In genomic region chr7:131596785-131597184, GRCh38 we compare ENCODE assay signal across 26 cellular contexts.
"Had no signal": no experiment of that assay in that cellular context is flagged by ENCODE, and none has a peak within 500 bp of the region (broad histone marks: within the 10 kb centered on the region; RNA-seq: fewer than 3 reads in every experiment).

No MANE protein-coding gene starts in this region.

- H3K4me1 ChIP-seq: colonic mucosa, esophagus squamous epithelium, gastroesophageal sphincter, left ventricle myocardium inferior, lower lobe of right lung had no signal

- ATAC-seq: effector memory CD8-positive, alpha-beta T cell; esophagus mucosa; gastroesophageal sphincter; heart left ventricle; left colon; left lobe of liver; lower lobe of right lung had no signal

- H3K79me2 ChIP-seq: hepatocyte had no signal

- H3K36me3 ChIP-seq: colonic mucosa, esophagus squamous epithelium, gastroesophageal sphincter, heart left ventricle, left ventricle myocardium inferior, lower lobe of right lung had no signal

- H3K4me3 ChIP-seq: colonic mucosa, esophagus squamous epithelium, gastroesophageal sphincter, heart left ventricle, hepatocyte, left ventricle myocardium inferior, lower lobe of right lung had no signal

- H3K9me3 ChIP-seq: colonic mucosa, esophagus squamous epithelium, gastroesophageal sphincter, heart left ventricle, left ventricle myocardium inferior, lower lobe of right lung had no signal

- FAIRE-seq: endometrium, frontal cortex, kidney had no signal

- H3K27ac ChIP-seq: colonic mucosa, epithelial cell of prostate, esophagus squamous epithelium, gastroesophageal sphincter, heart left ventricle, hepatocyte, left ventricle myocardium inferior, lower lobe of right lung had no signal

- H2AFZ ChIP-seq: hepatocyte had no signal

- H3K27me3 ChIP-seq: colonic mucosa, heart left ventricle, hepatocyte had no signal

- H3K4me2 ChIP-seq: hepatocyte had no signal

- DNase-seq: colonic mucosa; cortex of kidney; effector CD8-positive, alpha-beta T cell; effector memory CD8-positive, alpha-beta T cell; endodermal cell; erythroblast; esophagus squamous epithelium; foreskin fibroblast; heart left ventricle; hypothalamus; immature natural killer cell; islet precursor cell; kidney; kidney glomerular epithelial cell; left colon; left ventricle myocardium inferior; lower lobe of right lung; mesenchymal stem cell; midbrain had no signal
